ENCODE assay signal across 18 cellular contexts in genomic region chr7:106570146-106570545, GRCh38.
"Had no signal": no experiment of that assay in that cellular context is flagged by ENCODE, and none has a peak within 500 bp of the region (broad histone marks: within the 10 kb centered on the region; RNA-seq: fewer than 3 reads in every experiment).

No MANE protein-coding gene starts in this region.

- ATAC-seq: effector memory CD8-positive, alpha-beta T cell; left ventricle myocardium superior; lower lobe of right lung; natural killer cell treated with Interleukin-12 subunit alpha and Interleukin-12 subunit beta and Interleukin-15 and Interleukin-18, amount 100 ng/mL, for 72 hours; right lobe of liver; stimulated activated naive CD8-positive, alpha-beta T cell treated with anti-CD3 and anti-CD28 coated beads, Interleukin-15, amount 100 ng/mL, for 72 hours had no signal

- H3K79me2 ChIP-seq: parathyroid adenoma had no signal

- H3K27ac ChIP-seq: lower lobe of right lung, neural progenitor cell, parathyroid adenoma, right lobe of liver, suprapubic skin, transverse colon, vagina had no signal

- H3K9me3 Mint-ChIP-seq: effector memory CD8-positive, alpha-beta T cell; natural killer cell treated with Interleukin-12 subunit alpha and Interleukin-12 subunit beta and Interleukin-15 and Interleukin-18, amount 100 ng/mL, for 72 hours; neural progenitor cell had no signal

- H3K9me3 ChIP-seq: lower lobe of right lung, right lobe of liver, suprapubic skin, transverse colon, vagina had no signal

- H3K27ac Mint-ChIP-seq: effector memory CD8-positive, alpha-beta T cell; neural progenitor cell had no signal

- H3K4me3 Mint-ChIP-seq: effector memory CD8-positive, alpha-beta T cell; natural killer cell treated with Interleukin-12 subunit alpha and Interleukin-12 subunit beta and Interleukin-15 and Interleukin-18, amount 100 ng/mL, for 72 hours; neural progenitor cell; stimulated activated naive CD8-positive, alpha-beta T cell treated with anti-CD3 and anti-CD28 coated beads, Interleukin-15, amount 100 ng/mL, for 72 hours had no signal

- H3K9ac ChIP-seq: neural progenitor cell, parathyroid adenoma had no signal

- H3K4me1 ChIP-seq: parathyroid adenoma had no signal

- H3K36me3 ChIP-seq: lower lobe of right lung, neural progenitor cell, right lobe of liver, suprapubic skin, transverse colon, vagina had no signal

- H3K27me3 ChIP-seq: neural progenitor cell, right lobe of liver, suprapubic skin, transverse colon, vagina had no signal

- H2AFZ ChIP-seq: neural progenitor cell, parathyroid adenoma had no signal

- H3K4me2 ChIP-seq: neural progenitor cell had no signal

- DNase-seq: cortex of kidney; effector memory CD8-positive, alpha-beta T cell; head of caudate nucleus; left ventricle myocardium superior; lower lobe of right lung; right lobe of liver; small intestine; stimulated activated CD4-positive, alpha-beta T cell treated with anti-CD3 and anti-CD28 coated beads, Interleukin-1b, Interleukin-23, amount 100 ng/mL, for 48 hours; stimulated activated CD4-positive, alpha-beta T cell treated with anti-CD3 and anti-CD28 coated beads, Interleukin-4, amount 100 ng/mL, for 1 hour; stimulated activated CD8-positive, alpha-beta memory T cell treated with anti-CD3 and anti-CD28 coated beads, Interleukin-4, amount 100 ng/mL, for 48 hours; stimulated activated naive CD4-positive, alpha-beta T cell; stimulated activated naive CD8-positive, alpha-beta T cell treated with anti-CD3 and anti-CD28 coated beads, Interleukin-15, amount 100 ng/mL, for 72 hours; transverse colon had no signal

- H3K36me3 Mint-ChIP-seq: natural killer cell treated with Interleukin-12 subunit alpha and Interleukin-12 subunit beta and Interleukin-15 and Interleukin-18, amount 100 ng/mL, for 72 hours; neural progenitor cell had no signal

- H3K4me3 ChIP-seq: lower lobe of right lung, neural progenitor cell, right lobe of liver, suprapubic skin, transverse colon, vagina had no signal
